ENCODE assay signal across 20 cellular contexts in the genomic region with DNA sequence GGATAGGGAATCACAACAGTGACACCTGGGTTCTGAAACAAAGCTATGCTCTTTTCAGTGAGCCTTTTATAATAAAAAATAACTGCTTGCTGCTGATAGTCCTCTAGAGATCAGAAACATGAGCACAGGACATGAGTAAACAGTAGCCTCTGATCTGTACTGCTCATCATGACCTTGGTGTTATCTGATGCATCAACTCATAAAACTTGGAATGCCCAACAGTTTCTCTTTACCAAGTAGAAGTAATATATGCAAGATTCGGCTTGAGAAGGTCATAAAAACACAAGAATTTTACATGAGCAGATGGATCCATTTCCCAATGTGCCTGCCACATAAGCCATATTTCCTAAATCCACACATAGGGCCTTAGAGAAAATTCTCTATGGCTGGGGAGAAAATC.
DNase-seq lines count a peak whose midpoint lies in the region; ATAC-seq and FAIRE-seq lines count a peak whose summit lies in the region.
"Had no signal": no experiment of that assay in that cellular context is flagged by ENCODE, and none has a peak within 500 bp of the region (broad histone marks: within the 10 kb centered on the region; RNA-seq: fewer than 3 reads in every experiment).

No MANE protein-coding gene starts in this region.

- H3K36me3 Mint-ChIP-seq in naive thymus-derived CD4-positive, alpha-beta T cell, result peaks cover 0 to 3% (median 0%) of the 10 kb centered on the region in 5 donors
- H3K36me3 Mint-ChIP-seq: CD4-positive, CD25-positive, alpha-beta regulatory T cell had no signal

- ATAC-seq in HG03280 (IDR thresholded peaks at IDR 0.05; ENCODE audit: unreplicated experiment), result no peak
- no peak for ATAC-seq in naive thymus-derived CD4-positive, alpha-beta T cell
- ATAC-seq: K562, PC-3, Right ventricle myocardium inferior had no signal

- intact Hi-C loops in naive thymus-derived CD4-positive, alpha-beta T cell (cut with micrococcal nuclease), result loop anchor here in 1 of 2 donors (2.0 kb wide), 1 partner anchor 60 kb away; no protein-coding TSS in a partner anchor

- no peaks in the 10 kb centered on the region for H3K4me1 ChIP-seq in naive thymus-derived CD4-positive, alpha-beta T cell (ENCODE audit: control insufficient read depth in 2 of 2, insufficient read depth in 2 of 2, low read length in 2 of 2)
- H3K4me1 ChIP-seq: Caco-2 had no signal

- no peak overlapping the region for H3K4me3 ChIP-seq in naive thymus-derived CD4-positive, alpha-beta T cell (ENCODE audit: low read length)
- H3K4me3 ChIP-seq: K562, SK-N-MC had no signal

- CTCF ChIA-PET in naive thymus-derived CD4-positive, alpha-beta T cell (lab: Charles Lee), result no interaction called here

- H3K4me1 Mint-ChIP-seq in naive thymus-derived CD4-positive, alpha-beta T cell, result no peaks in the 10 kb centered on the region
- H3K4me1 Mint-ChIP-seq: CD4-positive, CD25-positive, alpha-beta regulatory T cell had no signal

- no peaks in the 10 kb centered on the region for H3K9me3 ChIP-seq in naive thymus-derived CD4-positive, alpha-beta T cell (ENCODE audit: control insufficient read depth in 2 of 3, low read length in 3 of 3)
- H3K9me3 ChIP-seq: Caco-2 had no signal

- no peaks in the 10 kb centered on the region for H3K36me3 ChIP-seq in naive thymus-derived CD4-positive, alpha-beta T cell (ENCODE audit: control insufficient read depth in 2 of 3, insufficient read depth in 3 of 3, low read length in 3 of 3)

- no peak overlapping the region for H3K4me3 Mint-ChIP-seq in naive thymus-derived CD4-positive, alpha-beta T cell
- H3K4me3 Mint-ChIP-seq: CD4-positive, CD25-positive, alpha-beta regulatory T cell had no signal

- POLR2A ChIA-PET in naive thymus-derived CD4-positive, alpha-beta T cell (lab: Charles Lee), result no interaction called here

- H3K27ac ChIP-seq in naive thymus-derived CD4-positive, alpha-beta T cell (ENCODE audit: low read depth, low read length), result no peak overlapping the region
- H3K27ac ChIP-seq: SK-N-MC had no signal

- H3K27me3 Mint-ChIP-seq in naive thymus-derived CD4-positive, alpha-beta T cell, result no peaks in the 10 kb centered on the region
- H3K27me3 Mint-ChIP-seq: CD4-positive, CD25-positive, alpha-beta regulatory T cell had no signal

- DNase-seq in EL, result peak; percentile 67
- DNase-seq in HTR-8/SVneo (ENCODE audit: insufficient read length, low spot score), result peak; percentile 10
- DNase-seq in RPMI7951 (ENCODE audit: low read depth), result peak; percentile 62
- DNase-seq in kidney tubule cell (ENCODE audit: low spot score), result peak; percentile 5
- no peak for DNase-seq in UCSD-AML1 (lab: John Stamatoyannopoulos, UW; ENCODE audit: unreplicated experiment)
- no peak for DNase-seq in naive thymus-derived CD4-positive, alpha-beta T cell
- DNase-seq: ACHN; AML-193; Caco-2; CD4-positive, CD25-positive, alpha-beta regulatory T cell; DMS79; NCI-H1092 treated with DMSO at 0.1 percent for 48 hours; NCI-H2107; NCI-H748 treated with DMSO at 0.1 percent for 48 hours; PC-3 had no signal

- no peaks in the 10 kb centered on the region for H3K27me3 ChIP-seq in naive thymus-derived CD4-positive, alpha-beta T cell (ENCODE audit: control insufficient read depth in 2 of 2, insufficient read depth in 2 of 2, low read length in 2 of 2)

- H3K27ac Mint-ChIP-seq in naive thymus-derived CD4-positive, alpha-beta T cell, result no peak overlapping the region
- H3K27ac Mint-ChIP-seq: CD4-positive, CD25-positive, alpha-beta regulatory T cell had no signal

- FAIRE-seq in HTR-8/SVneo (lab: Jason Lieb, UNC), result no peak
- FAIRE-seq: G401.6, K562 had no signal

- H3K9me3 Mint-ChIP-seq in naive thymus-derived CD4-positive, alpha-beta T cell, result peaks cover 0 to 14% (median 3%) of the 10 kb centered on the region in 11 donors

Comparison
In these comparisons a context has a peak if more than half of its experiments do, and no peak if none do; other contexts are left out.
1. DNase-seq: peak in EL (single experiment), HTR-8/SVneo (single experiment), RPMI7951 (single experiment) and kidney tubule cell (single experiment); none in UCSD-AML1 (single experiment) and naive thymus-derived CD4-positive, alpha-beta T cell (0 of 9).